In genomic region chr13:18962168-18962734, GRCh38 we compare ENCODE assay signal across 23 cellular contexts.
"Had no signal": no experiment of that assay in that cellular context is flagged by ENCODE, and none has a peak within 500 bp of the region (broad histone marks: within the 10 kb centered on the region; RNA-seq: fewer than 3 reads in every experiment).

No MANE protein-coding gene starts in this region.

- H3K27me3 ChIP-seq: colonic mucosa, esophagus squamous epithelium, gastrocnemius medialis, left lung had no signal

- H3K36me3 ChIP-seq: colonic mucosa, esophagus squamous epithelium, gastrocnemius medialis, heart right ventricle, left lung had no signal

- DNase-seq: colonic mucosa; cortex of kidney; effector CD8-positive, alpha-beta T cell; effector memory CD8-positive, alpha-beta T cell; endodermal cell; erythroblast; esophagus squamous epithelium; foreskin fibroblast; foreskin melanocyte; gastrocnemius medialis; glutamatergic neuron; head of caudate nucleus; heart right ventricle; hippocampal formation; islet precursor cell; left cardiac atrium; left lung; left ventricle myocardium superior; mammary epithelial cell; mesendoderm; midbrain had no signal

- H3K4me1 ChIP-seq: colonic mucosa, esophagus squamous epithelium, gastrocnemius medialis, heart right ventricle, left lung had no signal

- H3K27ac ChIP-seq: colonic mucosa, epithelial cell of prostate, esophagus squamous epithelium, gastrocnemius medialis, heart right ventricle, left lung had no signal

- H3K9me3 ChIP-seq: colonic mucosa, gastrocnemius medialis had no signal

- H3K4me3 ChIP-seq: colonic mucosa, esophagus squamous epithelium, gastrocnemius medialis, heart right ventricle, left lung, lung had no signal
